Comparison of ENCODE assay signal across 1 cellular context in genomic region chr1:36133484-36133883, GRCh38.
TF ChIP-seq lines count a peak whose summit lies in the region.

No MANE protein-coding gene starts in this region.

TF ChIP-seq in HEK293, 187 proteins besides CTCF, POLR2A, EP300 and RAD21 (continued from another document):
- TF ChIP-seq, protein P1, sequence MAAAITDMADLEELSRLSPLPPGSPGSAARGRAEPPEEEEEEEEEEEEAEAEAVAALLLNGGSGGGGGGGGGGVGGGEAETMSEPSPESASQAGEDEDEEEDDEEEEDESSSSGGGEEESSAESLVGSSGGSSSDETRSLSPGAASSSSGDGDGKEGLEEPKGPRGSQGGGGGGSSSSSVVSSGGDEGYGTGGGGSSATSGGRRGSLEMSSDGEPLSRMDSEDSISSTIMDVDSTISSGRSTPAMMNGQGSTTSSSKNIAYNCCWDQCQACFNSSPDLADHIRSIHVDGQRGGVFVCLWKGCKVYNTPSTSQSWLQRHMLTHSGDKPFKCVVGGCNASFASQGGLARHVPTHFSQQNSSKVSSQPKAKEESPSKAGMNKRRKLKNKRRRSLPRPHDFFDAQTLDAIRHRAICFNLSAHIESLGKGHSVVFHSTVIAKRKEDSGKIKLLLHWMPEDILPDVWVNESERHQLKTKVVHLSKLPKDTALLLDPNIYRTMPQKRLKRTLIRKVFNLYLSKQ (tag by site-specific recombination; IDR thresholded peaks at IDR 0.05; ENCODE audit: borderline replicate concordance): no peak
- TF ChIP-seq ZNF324 (tag by site-specific recombination; IDR thresholded peaks at IDR 0.05) (0 out of 2 replicates have a peak, but pooled peaks have one; percentile 17), MEIS1 (CRISPR knock-in tag; IDR thresholded peaks at IDR 0.05; ENCODE audit: borderline replicate concordance) (no peak), REPIN1 (tag by site-specific recombination; IDR thresholded peaks at IDR 0.05; ENCODE audit: low read depth) (no peak), ZNF596 (tag by site-specific recombination; IDR thresholded peaks at IDR 0.05) (no peak), ZNF629 (tag by site-specific recombination; IDR thresholded peaks at IDR 0.05) (0 out of 2 replicates have a peak, but pooled peaks have one; percentile 15), ZNF548 (tag by site-specific recombination; IDR thresholded peaks at IDR 0.05) (no peak), RBAK (tag by site-specific recombination; IDR thresholded peaks at IDR 0.05) (no peak), BCL11B (tag by site-specific recombination; IDR thresholded peaks at IDR 0.05; ENCODE audit: low read depth) (no peak), ZBTB20 (tag by site-specific recombination; IDR thresholded peaks at IDR 0.05) (peak; percentile 34), INSM2 (tag by site-specific recombination; IDR thresholded peaks at IDR 0.05) (peak; percentile 27; the same call in 1 of the 2 replicates), ZNF558 (tag by site-specific recombination; IDR thresholded peaks at IDR 0.05) (no peak), BCL6B (tag by site-specific recombination; IDR thresholded peaks at IDR 0.05) (no peak), ZNF266 (tag by site-specific recombination; IDR thresholded peaks at IDR 0.05; ENCODE audit: low read depth) (no peak), ZNF239 (tag by site-specific recombination; IDR thresholded peaks at IDR 0.05) (no peak), ZXDB (tag by site-specific recombination; IDR thresholded peaks at IDR 0.05) (0 out of 2 replicates have a peak, but pooled peaks have one; percentile 37), TSHZ1 (tag by site-specific recombination; IDR thresholded peaks at IDR 0.05; ENCODE audit: borderline replicate concordance) (no peak), ZNF10 (tag by site-specific recombination; IDR thresholded peaks at IDR 0.05) (peak; percentile 32; the same call in 1 of the 2 replicates), ZNF274 (IDR thresholded peaks at IDR 0.05; ENCODE audit: low read length) (no peak), ZNF274 (tag by site-specific recombination; IDR thresholded peaks at IDR 0.05; ENCODE audit: borderline replicate concordance) (no peak), SP3 (tag by site-specific recombination; IDR thresholded peaks at IDR 0.05) (0 out of 2 replicates have a peak, but pooled peaks have one; percentile 20), SETDB1 (IDR thresholded peaks at IDR 0.05; ENCODE audit: insufficient read length, low read length) (no peak), SP7 (tag by site-specific recombination; IDR thresholded peaks at IDR 0.05) (no peak), ZNF37A (tag by site-specific recombination; IDR thresholded peaks at IDR 0.05) (no peak), ZNF341 (tag by site-specific recombination; IDR thresholded peaks at IDR 0.05; ENCODE audit: low read depth) (no peak), ZNF660 (tag by site-specific recombination; IDR thresholded peaks at IDR 0.05) (no peak), FEZF1 (tag by site-specific recombination; IDR thresholded peaks at IDR 0.05) (no peak), KLF16 (tag by site-specific recombination; IDR thresholded peaks at IDR 0.05) (no peak), ZNF398 (tag by site-specific recombination; IDR thresholded peaks at IDR 0.05) (0 out of 2 replicates have a peak, but pooled peaks have one; percentile 13), ZBTB48 (tag by site-specific recombination; IDR thresholded peaks at IDR 0.05) (0 out of 2 replicates have a peak, but pooled peaks have one; percentile 7), ZNF146 (tag by site-specific recombination; IDR thresholded peaks at IDR 0.05) (no peak), KLF8 (tag by site-specific recombination; IDR thresholded peaks at IDR 0.05) (0 out of 2 replicates have a peak, but pooled peaks have one; percentile 30), ZBTB17 (tag by site-specific recombination; IDR thresholded peaks at IDR 0.05) (peak; percentile 91), KLF7 (tag by site-specific recombination; IDR thresholded peaks at IDR 0.05; ENCODE audit: borderline replicate concordance) (no peak), ZNF24 (tag by site-specific recombination; IDR thresholded peaks at IDR 0.05) (peak; percentile 62)
- TF ChIP-seq, protein P2, sequence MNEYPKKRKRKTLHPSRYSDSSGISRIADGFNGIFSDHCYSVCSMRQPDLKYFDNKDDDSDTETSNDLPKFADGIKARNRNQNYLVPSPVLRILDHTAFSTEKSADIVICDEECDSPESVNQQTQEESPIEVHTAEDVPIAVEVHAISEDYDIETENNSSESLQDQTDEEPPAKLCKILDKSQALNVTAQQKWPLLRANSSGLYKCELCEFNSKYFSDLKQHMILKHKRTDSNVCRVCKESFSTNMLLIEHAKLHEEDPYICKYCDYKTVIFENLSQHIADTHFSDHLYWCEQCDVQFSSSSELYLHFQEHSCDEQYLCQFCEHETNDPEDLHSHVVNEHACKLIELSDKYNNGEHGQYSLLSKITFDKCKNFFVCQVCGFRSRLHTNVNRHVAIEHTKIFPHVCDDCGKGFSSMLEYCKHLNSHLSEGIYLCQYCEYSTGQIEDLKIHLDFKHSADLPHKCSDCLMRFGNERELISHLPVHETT (tag by site-specific recombination; IDR thresholded peaks at IDR 0.05): 0 out of 2 replicates have a peak, but pooled peaks have one; percentile 37
TF ChIP-seq in HEK293: peak in this region for 16.
